10 cellular contexts compared by ENCODE assay signal in genomic region chr10:77041636-77042258, GRCh38.
DNase-seq lines count a peak whose midpoint lies in the region; ATAC-seq and TF ChIP-seq lines count a peak whose summit lies in the region.
"Had no signal": no experiment of that assay in that cellular context is flagged by ENCODE, and none has a peak within 500 bp of the region (broad histone marks: within the 10 kb centered on the region; RNA-seq: fewer than 3 reads in every experiment).

No MANE protein-coding gene starts in this region.

- 57 to 58% (median 58%) methylated on average over 4 of the region's 4 CpGs; no CpG with 5 or more reads in 1 of the 4 donors for WGBS in adrenal gland, 4 donors

- peak overlapping the region in 1 of 2 donors; percentile 85 for H3K27ac Mint-ChIP-seq in stimulated activated naive CD8-positive, alpha-beta T cell treated with anti-CD3 and anti-CD28 coated beads, Interleukin-15, amount 100 ng/mL, for 72 hours

- H3K36me3 ChIP-seq in right atrium auricular region (no peaks in the 10 kb centered on the region), adrenal gland (replicated peaks in 1 of 2) (no peaks in the 10 kb centered on the region)

- H3K4me1 Mint-ChIP-seq in stimulated activated naive CD8-positive, alpha-beta T cell treated with anti-CD3 and anti-CD28 coated beads, Interleukin-15, amount 100 ng/mL, for 72 hours, result peaks cover 6% of the 10 kb centered on the region

- no peaks in the 10 kb centered on the region for H3K9me3 Mint-ChIP-seq in stimulated activated naive CD8-positive, alpha-beta T cell treated with anti-CD3 and anti-CD28 coated beads, Interleukin-15, amount 100 ng/mL, for 72 hours

- DNase-seq in Right ventricle myocardium superior, result no peak
- no peak for DNase-seq in right atrium auricular region (ENCODE audit: low spot score)
- DNase-seq in NOMO-1 treated with DMSO at 0.1 percent for 48 hours (lab: John Stamatoyannopoulos, UW; ENCODE audit: unreplicated experiment), result peak; percentile 50
- DNase-seq in adrenal gland, result peak in 6 of 7 donors; percentile 11 to 68 (median 30)
- DNase-seq in stimulated activated naive CD8-positive, alpha-beta T cell treated with anti-CD3 and anti-CD28 coated beads, Interleukin-15, amount 100 ng/mL, for 72 hours, result peak in 1 of 2 donors; percentile 9
- DNase-seq in NCI-H1436 treated with DMSO at 0.1 percent for 48 hours (lab: John Stamatoyannopoulos, UW), result no peak
- no peak for DNase-seq in hippocampal formation (lab: John Stamatoyannopoulos, UW)
- DNase-seq: Calu3 had no signal

- H3K4me1 ChIP-seq in right atrium auricular region, result peaks cover 0 to 5% of the 10 kb centered on the region in 2 donors
- no peaks in the 10 kb centered on the region for H3K4me1 ChIP-seq in adrenal gland (replicated peaks in 1 of 2)
- H3K4me1 ChIP-seq: parathyroid adenoma had no signal

- no peaks in the 10 kb centered on the region for H3K27me3 ChIP-seq in right atrium auricular region
- H3K27me3 ChIP-seq in adrenal gland, result peaks cover 5% of the 10 kb centered on the region

- TF ChIP-seq CTCF in right atrium auricular region (IDR thresholded peaks at IDR 0.05), result no peak
- no peak for TF ChIP-seq CTCF in adrenal gland (IDR thresholded peaks at IDR 0.05)

- H3K27ac ChIP-seq in right atrium auricular region, result no peak overlapping the region
- peak overlapping the region in 1 of 5 donors; percentile 43 for H3K27ac ChIP-seq in adrenal gland
- H3K27ac ChIP-seq: parathyroid adenoma had no signal

- H3K9me3 ChIP-seq in right atrium auricular region (no peaks in the 10 kb centered on the region), adrenal gland (replicated peaks in 1 of 3) (no peaks in the 10 kb centered on the region)

- intact Hi-C loops in Right ventricle myocardium superior (cut with DNase I), result no loop called here
- intact Hi-C loops in adrenal gland (cut with DNase I), result no loop called here

- TF ChIP-seq POLR2A in adrenal gland (IDR thresholded peaks at IDR 0.05), result no peak

- H3K27me3 Mint-ChIP-seq in stimulated activated naive CD8-positive, alpha-beta T cell treated with anti-CD3 and anti-CD28 coated beads, Interleukin-15, amount 100 ng/mL, for 72 hours, result no peaks in the 10 kb centered on the region

- H3K4me3 ChIP-seq in right atrium auricular region (no peak overlapping the region), adrenal gland (no peak overlapping the region)

- H3K4me3 Mint-ChIP-seq in stimulated activated naive CD8-positive, alpha-beta T cell treated with anti-CD3 and anti-CD28 coated beads, Interleukin-15, amount 100 ng/mL, for 72 hours, result peak overlapping the region; percentile 20 to 33

- ATAC-seq in Right ventricle myocardium superior (ENCODE audit: poor library complexity), result peak; percentile 20
- ATAC-seq in stimulated activated naive CD8-positive, alpha-beta T cell treated with anti-CD3 and anti-CD28 coated beads, Interleukin-15, amount 100 ng/mL, for 72 hours, result peak; percentile 61
- ATAC-seq in GM18517 (IDR thresholded peaks at IDR 0.05; ENCODE audit: unreplicated experiment), result no peak

Comparison
In these comparisons a context has a peak if more than half of its experiments do, and no peak if none do; other contexts are left out.
1. DNase-seq: peak in NOMO-1 treated with DMSO at 0.1 percent for 48 hours (single experiment) and adrenal gland (6 of 7); none in Right ventricle myocardium superior (single experiment), right atrium auricular region (single experiment), NCI-H1436 treated with DMSO at 0.1 percent for 48 hours (single experiment) and hippocampal formation (0 of 2).